Comparison of ENCODE assay signal across 1 cellular context in genomic region chr9:133003671-133004090, GRCh38.
TF ChIP-seq lines count a peak whose summit lies in the region.

No MANE protein-coding gene starts in this region.

TF ChIP-seq in H1, 55 proteins besides CTCF, POLR2A, EP300 and RAD21:
- TF ChIP-seq HDAC6 (IDR thresholded peaks at IDR 0.05; ENCODE audit: low read depth, low read length), result no peak
- no peak for TF ChIP-seq BACH1 (IDR thresholded peaks at IDR 0.05; ENCODE audit: low read length)
- no peak for TF ChIP-seq FOSL1 (IDR thresholded peaks at IDR 0.05; ENCODE audit: insufficient read depth, low read depth, low read length)
- no peak for TF ChIP-seq SIN3A (conservative IDR thresholded peaks at IDR 0.05 in 1 of 2, IDR thresholded peaks at IDR 0.05 in 1 of 2; ENCODE audit: low read depth in 1 of 2, low read length in 2 of 2)
- no peak for TF ChIP-seq KDM5A (IDR thresholded peaks at IDR 0.05; ENCODE audit: low read length)
- TF ChIP-seq CHD1 (IDR thresholded peaks at IDR 0.05; ENCODE audit: low read depth, low read length), result no peak
- TF ChIP-seq CEBPB (IDR thresholded peaks at IDR 0.05; ENCODE audit: low read depth, low read length), result peak; percentile 87
- TF ChIP-seq PHF8 (conservative IDR thresholded peaks at IDR 0.05; ENCODE audit: low read depth, low read length), result no peak
- no peak for TF ChIP-seq NRF1 (IDR thresholded peaks at IDR 0.05; ENCODE audit: low read depth, low read length)
- TF ChIP-seq EZH2 (IDR thresholded peaks at IDR 0.05; ENCODE audit: low read depth, low read length, severe bottlenecking), result no peak
- TF ChIP-seq SRF (IDR thresholded peaks at IDR 0.05; ENCODE audit: low read depth, low read length), result no peak
- TF ChIP-seq POLR2AphosphoS5 (IDR thresholded peaks at IDR 0.05; ENCODE audit: low read depth, low read length), result peak; percentile 37; the same call in 1 of the 2 replicates
- TF ChIP-seq TBP (IDR thresholded peaks at IDR 0.05; ENCODE audit: low read depth, low read length), result no peak
- TF ChIP-seq TAF1 (IDR thresholded peaks at IDR 0.05; ENCODE audit: low read depth, low read length), result no peak
- TF ChIP-seq JUN (IDR thresholded peaks at IDR 0.05; ENCODE audit: low read depth, low read length), result no peak
- TF ChIP-seq RNF2 (IDR thresholded peaks at IDR 0.05; ENCODE audit: borderline replicate concordance, low read depth, low read length, missing control alignments, poor library complexity, severe bottlenecking), result no peak
- TF ChIP-seq ASH2L (IDR thresholded peaks at IDR 0.05; ENCODE audit: low read length), result no peak
- TF ChIP-seq NANOG (IDR thresholded peaks at IDR 0.05; ENCODE audit: insufficient read depth, low read depth, low read length, poor library complexity, severe bottlenecking), result peak; percentile 56
- no peak for TF ChIP-seq CBX8 (IDR thresholded peaks at IDR 0.05; ENCODE audit: borderline replicate concordance, low read depth, low read length)
- no peak for TF ChIP-seq POU5F1 (IDR thresholded peaks at IDR 0.05; ENCODE audit: low read depth, low read length)
- no peak for TF ChIP-seq RFX5 (IDR thresholded peaks at IDR 0.05; ENCODE audit: borderline replicate concordance, low read depth, low read length)
- no peak for TF ChIP-seq YY1 (IDR thresholded peaks at IDR 0.05; ENCODE audit: low read depth, low read length)
- TF ChIP-seq SP4 (IDR thresholded peaks at IDR 0.05; ENCODE audit: low read length), result no peak
- no peak for TF ChIP-seq ATF3 (IDR thresholded peaks at IDR 0.05; ENCODE audit: insufficient read depth, low read depth, low read length)
- TF ChIP-seq TCF12 (IDR thresholded peaks at IDR 0.05; ENCODE audit: low read depth, low read length), result peak; percentile 20; the same call in 1 of the 2 replicates
- no peak for TF ChIP-seq JUND (IDR thresholded peaks at IDR 0.05; ENCODE audit: low read length)
- TF ChIP-seq RBBP5 (IDR thresholded peaks at IDR 0.05; ENCODE audit: borderline replicate concordance, low read depth, low read length), result no peak
- TF ChIP-seq MAX (IDR thresholded peaks at IDR 0.05), result no peak
- TF ChIP-seq SAP30 (IDR thresholded peaks at IDR 0.05; ENCODE audit: insufficient read depth, insufficient replicate concordance, low read length), result no peak
- TF ChIP-seq CHD7 (IDR thresholded peaks at IDR 0.05; ENCODE audit: insufficient replicate concordance, low read length), result no peak
- TF ChIP-seq KDM4A (IDR thresholded peaks at IDR 0.05; ENCODE audit: low read depth, low read length, severe bottlenecking), result no peak
- no peak for TF ChIP-seq GABPA (IDR thresholded peaks at IDR 0.05; ENCODE audit: borderline replicate concordance, insufficient read depth, low read length)
